ENCODE assay signal across 19 cellular contexts in genomic region chr17:62680541-62681052, GRCh38. TPM values are rescaled to one million over a fixed set of nuclear protein-coding genes. Genes with fewer than 3 reads are reported as not detected.
A peak's percentile ranks its signal among the peaks of the same experiment; 100 is the strongest.
DNase-seq lines count a peak whose midpoint lies in the region; ATAC-seq and TF ChIP-seq lines count a peak whose summit lies in the region.
"Had no signal": no experiment of that assay in that cellular context is flagged by ENCODE, and none has a peak within 500 bp of the region (broad histone marks: within the 10 kb centered on the region; RNA-seq: fewer than 3 reads in every experiment).

No MANE protein-coding gene starts in this region.

- no peaks in the 10 kb centered on the region for H3K27me3 ChIP-seq in uterus
- H3K27me3 ChIP-seq: body of pancreas, right atrium auricular region had no signal

- H3K4me1 ChIP-seq in mucosa of descending colon (ENCODE audit: low read depth) (no peaks in the 10 kb centered on the region), uterus (no peaks in the 10 kb centered on the region)
- H3K4me1 ChIP-seq: body of pancreas, right atrium auricular region had no signal

- intact Hi-C loops in mucosa of descending colon (cut with DNase I, micrococcal nuclease) (no loop called here), uterus (cut with DNase I; ENCODE audit: low total_unique reads) (no loop called here)

- ATAC-seq in mucosa of descending colon = peak; percentile 81
- ATAC-seq in GM18519 (IDR thresholded peaks at IDR 0.05; ENCODE audit: low FRiP score, unreplicated experiment) = no peak
- no peak for ATAC-seq in HG03378 (IDR thresholded peaks at IDR 0.05; ENCODE audit: unreplicated experiment)
- ATAC-seq: activated CD4-positive, CD25-positive, alpha-beta regulatory T cell treated with anti-CD3 and anti-CD28 coated beads, Interleukin-2, amount 50 U/mL, for 24 hours; body of pancreas; left lobe of liver; natural killer cell had no signal

- peak overlapping the region in 1 of 2 donors; percentile 43 for H3K27ac ChIP-seq in uterus
- H3K27ac ChIP-seq: body of pancreas, right atrium auricular region had no signal

- peak; percentile 38 for DNase-seq in activated effector memory CD4-positive, alpha-beta T cell treated with anti-CD3 and anti-CD28 coated beads, Interleukin-2, amount 50 U/mL, for 16 hours
- DNase-seq in activated effector memory CD4-positive, alpha-beta T cell treated with Interleukin-2 at 50 U/mL for 16 hours = no peak
- DNase-seq in cerebellar cortex (ENCODE audit: low spot score) = peak; percentile 29
- DNase-seq in mucosa of descending colon = peak in 2 of 3 donors; percentile 36 to 67
- DNase-seq in uterus = peak; percentile 71 to 73
- DNase-seq in SIG-M5 (lab: John Stamatoyannopoulos, UW) = no peak
- DNase-seq: 8988T; activated naive CD4-positive, alpha-beta T cell treated with Interleukin-2 at 50 U/mL for 16 hours; MV-4-11; natural killer cell; Right ventricle myocardium superior; stimulated activated CD4-positive, alpha-beta T cell treated with anti-CD3 and anti-CD28 coated beads, Interleukin-2, amount 100 ng/mL, for 24 hours; T-helper 2 cell had no signal

- TF ChIP-seq CTCF in mucosa of descending colon (IDR thresholded peaks at IDR 0.05) = no peak
- peak in 2 of 4 experiments; percentile 46 to 50 for TF ChIP-seq CTCF in uterus (IDR thresholded peaks at IDR 0.05)

- no peak overlapping the region for H3K4me3 ChIP-seq in mucosa of descending colon
- no peak overlapping the region for H3K4me3 ChIP-seq in uterus
- H3K4me3 ChIP-seq: body of pancreas, right atrium auricular region had no signal

- TF ChIP-seq POLR2A in uterus (IDR thresholded peaks at IDR 0.05) = peak in 1 of 2 donors; percentile 24

- no peaks in the 10 kb centered on the region for H3K36me3 ChIP-seq in mucosa of descending colon (ENCODE audit: low read depth)
- H3K36me3 ChIP-seq in uterus = no peaks in the 10 kb centered on the region

- H3K9me3 ChIP-seq in mucosa of descending colon (no peaks in the 10 kb centered on the region), uterus (no peaks in the 10 kb centered on the region)
- H3K9me3 ChIP-seq: body of pancreas, right atrium auricular region had no signal

RNA-seq across cellular contexts. Expression of gene MRC2, which starts 53.1 kb away (rescaled TPM):
- 10 to 100 TPM in 2 of 3 donors, 1 to 10 TPM in 1; 5.1 to 20.3 (median 10.8) TPM for total RNA-seq in mucosa of descending colon
- total RNA-seq in uterus = 100 to 1,000 TPM in 2 of 4 donors, 10 to 100 TPM in 2; 30.7 to 273 (median 102) TPM

Comparison
In these comparisons a context has a peak if more than half of its experiments do, and no peak if none do; other contexts are left out.
1. DNase-seq: peak in activated effector memory CD4-positive, alpha-beta T cell treated with anti-CD3 and anti-CD28 coated beads, Interleukin-2, amount 50 U/mL, for 16 hours (single experiment), cerebellar cortex (single experiment), mucosa of descending colon (2 of 3) and uterus (2 of 2); none in activated effector memory CD4-positive, alpha-beta T cell treated with Interleukin-2 at 50 U/mL for 16 hours (single experiment) and SIG-M5 (single experiment).